Comparison of ENCODE assay signal across 11 cellular contexts in the genomic region with DNA sequence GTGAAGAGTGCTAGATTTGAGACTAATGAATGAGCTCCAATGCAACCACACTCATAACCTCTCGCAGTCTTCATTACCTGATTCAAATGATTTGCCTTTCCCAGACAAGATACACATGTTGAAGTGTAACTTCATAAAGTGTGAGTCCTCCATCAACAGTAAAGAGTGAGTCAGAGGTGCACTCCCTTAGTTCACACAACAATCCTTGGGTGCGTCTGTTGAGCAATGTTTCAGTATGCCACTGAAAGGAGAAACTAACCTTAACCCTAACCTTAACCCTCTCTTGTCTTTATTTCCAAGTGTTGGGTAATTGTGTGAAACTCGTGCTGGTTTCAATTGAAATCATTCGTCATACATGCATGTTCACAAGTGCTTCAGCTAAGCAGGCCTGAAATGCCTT. TPM values are rescaled to one million over a fixed set of nuclear protein-coding genes. Genes with fewer than 3 reads are reported as not detected.
A peak's percentile ranks its signal among the peaks of the same experiment; 100 is the strongest.
DNase-seq lines count a peak whose midpoint lies in the region; ATAC-seq and TF ChIP-seq lines count a peak whose summit lies in the region.
"Had no signal": no experiment of that assay in that cellular context is flagged by ENCODE, and none has a peak within 500 bp of the region (broad histone marks: within the 10 kb centered on the region; RNA-seq: fewer than 3 reads in every experiment).

No MANE protein-coding gene starts in this region.

- H3K4me3 Mint-ChIP-seq in stimulated activated memory B cell treated with anti-CD40 and anti-IgM and Interleukin-4, amounts not matched to agents 10 μg/mL and 1 μg/mL and 100 μg/mL, for 72 hours = no peak overlapping the region

- H3K4me3 ChIP-seq in fibroblast of the aortic adventitia (ENCODE audit: low read depth, low read length) = no peak overlapping the region
- H3K4me3 ChIP-seq: thyroid gland had no signal

- peak overlapping the region; percentile 54 for H3K27ac Mint-ChIP-seq in stimulated activated memory B cell treated with anti-CD40 and anti-IgM and Interleukin-4, amounts not matched to agents 10 μg/mL and 1 μg/mL and 100 μg/mL, for 72 hours

- DNase-seq in SKM-1 treated with dmso at 0.1 percent for 144 hours (lab: John Stamatoyannopoulos, UW; ENCODE audit: unreplicated experiment) (peak; percentile 5), SKM-1 (lab: John Stamatoyannopoulos, UW; ENCODE audit: unreplicated experiment) (no peak), NOMO-1 treated with dmso at 0.1 percent for 144 hours (lab: John Stamatoyannopoulos, UW; ENCODE audit: unreplicated experiment) (peak; percentile 71), fibroblast of the aortic adventitia (ENCODE audit: low read depth) (peak; percentile 70), germinal center (ENCODE audit: low spot score) (no peak)
- DNase-seq in activated CD8-positive, alpha-beta memory T cell treated with anti-CD3 and anti-CD28 coated beads for 24 hours = no peak
- DNase-seq: ACHN, NCI-H510A treated with DMSO at 0.1 percent for 48 hours, thyroid gland had no signal

- no peak for TF ChIP-seq CTCF in fibroblast of the aortic adventitia (IDR thresholded peaks at IDR 0.05; ENCODE audit: insufficient read depth, low read length)

- no peaks in the 10 kb centered on the region for H3K9me3 Mint-ChIP-seq in stimulated activated memory B cell treated with anti-CD40 and anti-IgM and Interleukin-4, amounts not matched to agents 10 μg/mL and 1 μg/mL and 100 μg/mL, for 72 hours

- ATAC-seq in stimulated activated memory B cell treated with anti-CD40 and anti-IgM and Interleukin-4, amounts not matched to agents 10 μg/mL and 1 μg/mL and 100 μg/mL, for 72 hours = peak; percentile 87
- no peak for ATAC-seq in GM18502 (IDR thresholded peaks at IDR 0.05; ENCODE audit: poor library complexity, unreplicated experiment)

- H3K27me3 Mint-ChIP-seq in stimulated activated memory B cell treated with anti-CD40 and anti-IgM and Interleukin-4, amounts not matched to agents 10 μg/mL and 1 μg/mL and 100 μg/mL, for 72 hours = peaks cover 12% of the 10 kb centered on the region

- H3K36me3 Mint-ChIP-seq in stimulated activated memory B cell treated with anti-CD40 and anti-IgM and Interleukin-4, amounts not matched to agents 10 μg/mL and 1 μg/mL and 100 μg/mL, for 72 hours = no peaks in the 10 kb centered on the region

- H3K4me1 Mint-ChIP-seq in stimulated activated memory B cell treated with anti-CD40 and anti-IgM and Interleukin-4, amounts not matched to agents 10 μg/mL and 1 μg/mL and 100 μg/mL, for 72 hours = peaks cover 14% of the 10 kb centered on the region

RNA-seq across cellular contexts. Expression of a gene that starts 21.0 kb away (rescaled TPM):
- 36.6 and 61.1 TPM in 2 replicates for total RNA-seq in fibroblast of the aortic adventitia (ENCODE audit: low replicate concordance)

Comparison
In these comparisons a context has a peak if more than half of its experiments do, and no peak if none do; other contexts are left out.
1. DNase-seq: peak in SKM-1 treated with dmso at 0.1 percent for 144 hours (single experiment), NOMO-1 treated with dmso at 0.1 percent for 144 hours (single experiment) and fibroblast of the aortic adventitia (single experiment); none in SKM-1 (single experiment), activated CD8-positive, alpha-beta memory T cell treated with anti-CD3 and anti-CD28 coated beads for 24 hours (single experiment) and germinal center (single experiment).